ENCODE assay signal across 8 cellular contexts in genomic region chr15:40754574-40754882, GRCh38. TPM values are rescaled to one million over a fixed set of nuclear protein-coding genes. Genes with fewer than 3 reads are reported as not detected.
DNase-seq lines count a peak whose midpoint lies in the region; ATAC-seq and TF ChIP-seq lines count a peak whose summit lies in the region.

No MANE protein-coding gene starts in this region.

- DNase-seq in DND-41: no peak
- DNase-seq in activated CD8-positive, alpha-beta memory T cell treated with anti-CD3 and anti-CD28 coated beads for 24 hours: peak; percentile 70
- DNase-seq in NCI-H187 treated with DMSO at 0.1 percent for 48 hours (lab: John Stamatoyannopoulos, UW): no peak
- DNase-seq in NOMO-1 treated with DMSO at 0.1 percent for 48 hours (lab: John Stamatoyannopoulos, UW; ENCODE audit: unreplicated experiment): no peak

- H3K9ac ChIP-seq in DND-41 (ENCODE audit: low read depth, low read length): peak overlapping the region; percentile 95
- H3K9ac ChIP-seq in parathyroid adenoma: no peak overlapping the region

- peaks cover 3% of the 10 kb centered on the region; the same call in 1 of the 2 replicates for H4K20me1 ChIP-seq in DND-41 (ENCODE audit: insufficient read depth, low read length)

- H3K4me2 ChIP-seq in DND-41 (ENCODE audit: insufficient read depth, low read length) (peak overlapping the region; percentile 99), parathyroid adenoma (ENCODE audit: low read length) (peak overlapping the region; percentile 91)

- ATAC-seq in DND-41 (ENCODE audit: insufficient read depth, low read depth) (peak; percentile 10; the same call in 2 of the 3 replicates), HG02798 (IDR thresholded peaks at IDR 0.05; ENCODE audit: poor library complexity, unreplicated experiment) (peak; percentile 3), gastroesophageal sphincter (peak; percentile 18), HG02840 (IDR thresholded peaks at IDR 0.05; ENCODE audit: low FRiP score, unreplicated experiment) (no peak)

- H3K4me3 ChIP-seq in DND-41 (ENCODE audit: low read depth in 1 of 2, low read length in 2 of 2) (peak overlapping the region; percentile 96 to 98; a peak in 3 of 4 replicates), gastroesophageal sphincter (peak overlapping the region; percentile 73 to 94), parathyroid adenoma (ENCODE audit: low read depth, low read length) (peak overlapping the region; percentile 86)

- no CpG with 5 or more reads among the region's 22 CpGs for WGBS in gastroesophageal sphincter (ENCODE audit: low coverage in 1 of 2), 2 donors

- H3K27me3 ChIP-seq in DND-41 (ENCODE audit: insufficient read depth, low read length, poor library complexity) (no peaks in the 10 kb centered on the region), gastroesophageal sphincter (no peaks in the 10 kb centered on the region), parathyroid adenoma (ENCODE audit: control insufficient read depth, insufficient read depth, low read length) (no peaks in the 10 kb centered on the region)

- no peaks in the 10 kb centered on the region for H3K9me3 ChIP-seq in DND-41 (ENCODE audit: insufficient read depth, low read length, severe bottlenecking)
- H3K9me3 ChIP-seq in gastroesophageal sphincter: no peaks in the 10 kb centered on the region
- H3K9me3 ChIP-seq in parathyroid adenoma (ENCODE audit: control insufficient read depth, low read length): no peaks in the 10 kb centered on the region

- peaks cover 38% of the 10 kb centered on the region for H3K79me2 ChIP-seq in DND-41 (ENCODE audit: insufficient read depth, low read length)
- no peaks in the 10 kb centered on the region for H3K79me2 ChIP-seq in parathyroid adenoma

- H3K36me3 ChIP-seq in DND-41 (ENCODE audit: insufficient read depth, low read length) (peaks cover 31% of the 10 kb centered on the region), gastroesophageal sphincter (peaks cover 0 to 31% of the 10 kb centered on the region in 2 donors), parathyroid adenoma (ENCODE audit: control insufficient read depth, insufficient read depth, low read length) (no peaks in the 10 kb centered on the region)

- H3K27ac ChIP-seq in DND-41 (ENCODE audit: low read length) (peak overlapping the region; percentile 74), gastroesophageal sphincter (peak overlapping the region; percentile 36 to 87 (median 84)), parathyroid adenoma (no peak overlapping the region)

- peak overlapping the region; percentile 93 for H2AFZ ChIP-seq in DND-41 (ENCODE audit: low read depth, low read length)
- peak overlapping the region; percentile 70 for H2AFZ ChIP-seq in parathyroid adenoma

- peaks cover 41% of the 10 kb centered on the region for H3K4me1 ChIP-seq in DND-41 (ENCODE audit: insufficient read depth, low read length)
- peaks cover 0 to 37% (median 4%) of the 10 kb centered on the region in 3 donors for H3K4me1 ChIP-seq in gastroesophageal sphincter
- H3K4me1 ChIP-seq in parathyroid adenoma: peaks cover 3% of the 10 kb centered on the region

- TF ChIP-seq CTCF in DND-41 (IDR thresholded peaks at IDR 0.05; ENCODE audit: borderline replicate concordance, extremely low read depth, low read length, poor library complexity, severe bottlenecking) (no peak), gastroesophageal sphincter (IDR thresholded peaks at IDR 0.05) (no peak), parathyroid adenoma (IDR thresholded peaks at IDR 0.05) (no peak)

- no peak for TF ChIP-seq EP300 in gastroesophageal sphincter (IDR thresholded peaks at IDR 0.05)

- no peak for TF ChIP-seq POLR2A in gastroesophageal sphincter (IDR thresholded peaks at IDR 0.05)

RNA-seq across cellular contexts. Expression of gene RMDN3, which starts 0.5 kb away (rescaled TPM):
- 10 to 100 TPM; 24.2 to 37.2 (median 32.8) TPM for total RNA-seq in gastroesophageal sphincter

RNA-seq across cellular contexts. Expression of gene GCHFR, which starts 9.3 kb away (rescaled TPM):
- total RNA-seq in gastroesophageal sphincter: 10 to 100 TPM in 1 of 4 donors, 1 to 10 TPM in 3; 5.8 to 12.1 (median 6.9) TPM

RNA-seq across cellular contexts. Expression of gene C15orf62, which starts 15.3 kb away (rescaled TPM):
- total RNA-seq in gastroesophageal sphincter: under 1 TPM; 0.16 to 0.42 (median 0.31) TPM

RNA-seq across cellular contexts. Expression of gene ZFYVE19, which starts 52.4 kb away (rescaled TPM):
- 10 to 100 TPM; 13.3 to 25.5 (median 19.7) TPM for total RNA-seq in gastroesophageal sphincter

RNA-seq across cellular contexts. Expression of gene DNAJC17, which starts 52.7 kb away (rescaled TPM):
- 10 to 100 TPM in 3 of 4 donors, 1 to 10 TPM in 1; 7.8 to 20.5 (median 17.8) TPM for total RNA-seq in gastroesophageal sphincter
